ENCODE assay signal across 8 cellular contexts in the genomic region with DNA sequence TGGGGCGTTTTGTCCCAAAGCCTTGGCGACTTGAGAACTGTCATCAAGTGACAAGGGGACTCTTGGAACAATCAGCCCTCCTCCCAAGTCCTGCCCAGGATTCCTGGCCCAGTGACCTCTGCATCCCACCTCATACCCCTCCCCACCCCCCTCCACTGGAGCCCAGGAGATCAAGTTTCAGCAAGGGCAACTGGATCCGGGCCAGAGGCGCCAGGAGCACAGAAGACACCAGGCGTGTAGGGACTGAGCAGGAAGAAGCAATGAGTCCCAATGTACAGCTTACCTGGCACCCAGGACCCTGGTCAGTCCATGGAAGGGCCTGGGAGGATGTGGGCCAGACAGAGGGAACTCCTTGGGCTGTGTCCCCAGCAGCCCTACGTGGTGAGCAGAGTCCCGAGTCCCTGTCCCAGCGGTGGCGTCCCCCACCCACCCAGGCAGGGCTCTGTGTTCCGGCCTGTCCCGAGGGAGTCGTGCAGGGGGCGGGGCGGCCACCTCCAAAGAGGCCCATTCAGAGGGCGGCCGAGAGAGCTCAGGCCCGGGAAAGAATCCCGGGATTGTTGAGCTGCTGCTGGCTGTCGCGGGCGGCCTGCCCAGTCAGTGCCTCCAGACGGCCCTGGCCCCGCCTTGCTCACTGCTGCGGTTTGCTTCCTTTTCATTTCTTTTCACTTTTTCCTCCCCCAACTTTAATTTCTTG.
A peak's percentile ranks its signal among the peaks of the same experiment; 100 is the strongest.
DNase-seq lines count a peak whose midpoint lies in the region; ATAC-seq and TF ChIP-seq lines count a peak whose summit lies in the region.

No MANE protein-coding gene starts in this region.

- H3K36me3 ChIP-seq in SJSA1 = peaks cover 72% of the 10 kb centered on the region

- H3K4me1 Mint-ChIP-seq in nephron progenitor cell = peaks cover 97% of the 10 kb centered on the region

- H3K27me3 Mint-ChIP-seq in nephron progenitor cell (ENCODE audit: low read depth, poor library complexity) = no peaks in the 10 kb centered on the region

- H3K27ac Mint-ChIP-seq in nephron progenitor cell = peak overlapping the region; percentile 98

- H3K9me3 Mint-ChIP-seq in nephron progenitor cell = peaks cover 15% of the 10 kb centered on the region

- TF ChIP-seq CTCF in nephron progenitor cell (IDR thresholded peaks at IDR 0.05) = no peak

- H3K4me3 Mint-ChIP-seq in nephron progenitor cell = peak overlapping the region; percentile 82

- peaks cover 51% of the 10 kb centered on the region for H3K4me1 ChIP-seq in SJSA1 (replicated peaks)

- peak overlapping the region; percentile 22 for H3K4me3 ChIP-seq in SJSA1

- DNase-seq in COLO829 (ENCODE audit: low spot score) (peak; percentile 93), SJSA1 (ENCODE audit: low read depth in 1 of 2, low spot score in 2 of 2) (peak; percentile 87 to 92), foreskin melanocyte (peak; percentile 87), nephron progenitor cell (peak; percentile 89)
- no peak for DNase-seq in activated CD8-positive, alpha-beta memory T cell treated with anti-CD3 and anti-CD28 coated beads, Interleukin-2, amount 50 U/mL, for 48 hours
- no peak for DNase-seq in activated naive CD4-positive, alpha-beta T cell treated with Interleukin-2 at 50 U/mL for 16 hours
- DNase-seq in effector CD8-positive, alpha-beta T cell (lab: John Stamatoyannopoulos, UW) = no peak

- H3K36me3 Mint-ChIP-seq in nephron progenitor cell (ENCODE audit: low read depth) = peaks cover 23% of the 10 kb centered on the region

- H3K27me3 ChIP-seq in SJSA1 (replicated peaks) = no peaks in the 10 kb centered on the region

- peak overlapping the region; percentile 67 for H3K27ac ChIP-seq in SJSA1

- no peak for ATAC-seq in GM19351 (IDR thresholded peaks at IDR 0.05; ENCODE audit: unreplicated experiment)

- no peaks in the 10 kb centered on the region for H3K9me3 ChIP-seq in SJSA1 (replicated peaks)

Comparison
In these comparisons a context has a peak if more than half of its experiments do, and no peak if none do; other contexts are left out.
1. DNase-seq: peak in COLO829 (single experiment), SJSA1 (2 of 2), foreskin melanocyte (single experiment) and nephron progenitor cell (single experiment); none in activated CD8-positive, alpha-beta memory T cell treated with anti-CD3 and anti-CD28 coated beads, Interleukin-2, amount 50 U/mL, for 48 hours (single experiment), activated naive CD4-positive, alpha-beta T cell treated with Interleukin-2 at 50 U/mL for 16 hours (single experiment) and effector CD8-positive, alpha-beta T cell (single experiment).